Comparison of ENCODE assay signal across 1 cellular context in genomic region chr22:19082793-19083192, GRCh38.
A peak's percentile ranks its signal among the peaks of the same experiment; 100 is the strongest.
TF ChIP-seq lines count a peak whose summit lies in the region.

No MANE protein-coding gene starts in this region.

TF ChIP-seq in K562, 482 proteins besides CTCF, POLR2A, EP300 and RAD21 (continued from another document):
- TF ChIP-seq CHCHD3 (CRISPR knock-in tag; IDR thresholded peaks at IDR 0.05) (0 out of 2 replicates have a peak, but pooled peaks have one; percentile 24), ZNF277 (CRISPR knock-in tag; IDR thresholded peaks at IDR 0.05; ENCODE audit: borderline replicate concordance) (no peak), ZNF263 (CRISPR knock-in tag; IDR thresholded peaks at IDR 0.05; ENCODE audit: borderline replicate concordance) (no peak), USF1 (CRISPR knock-in tag; IDR thresholded peaks at IDR 0.05) (no peak), ZNF232 (CRISPR knock-in tag; IDR thresholded peaks at IDR 0.05) (no peak), SUPT5H (IDR thresholded peaks at IDR 0.05) (no peak), ARID3A (IDR thresholded peaks at IDR 0.05; ENCODE audit: borderline replicate concordance, low read depth, low read length) (no peak), STAG1 (CRISPR knock-in tag; IDR thresholded peaks at IDR 0.05; ENCODE audit: borderline replicate concordance) (peak; percentile 40; the same call in 1 of the 2 replicates), LARP7 (IDR thresholded peaks at IDR 0.05) (0 out of 2 replicates have a peak, but pooled peaks have one; percentile 46), TEAD1 (CRISPR knock-in tag; IDR thresholded peaks at IDR 0.05) (no peak), CBFA2T3 (IDR thresholded peaks at IDR 0.05) (no peak), KLF16 (IDR thresholded peaks at IDR 0.05) (no peak), MED1 (CRISPR knock-in tag; IDR thresholded peaks at IDR 0.05; ENCODE audit: borderline replicate concordance) (peak; percentile 80; the same call in 1 of the 2 replicates), MXI1 (IDR thresholded peaks at IDR 0.05; ENCODE audit: low read depth, low read length) (no peak), EZH2 (IDR thresholded peaks at IDR 0.05; ENCODE audit: borderline replicate concordance, low read depth, low read length) (no peak), THAP7 (CRISPR knock-in tag; IDR thresholded peaks at IDR 0.05) (no peak), ELF1 (tag; IDR thresholded peaks at IDR 0.05) (no peak), MIER1 (IDR thresholded peaks at IDR 0.05; ENCODE audit: low read depth) (no peak), DACH1 (IDR thresholded peaks at IDR 0.05; ENCODE audit: partially characterized antibody) (no peak), MBD2 (IDR thresholded peaks at IDR 0.05; ENCODE audit: borderline replicate concordance, low read depth) (no peak), SMARCC2 (IDR thresholded peaks at IDR 0.05; ENCODE audit: low read depth) (no peak), RBM25 (IDR thresholded peaks at IDR 0.05; ENCODE audit: low read depth, low read length, severe bottlenecking) (no peak), ZC3H4 (CRISPR knock-in tag; IDR thresholded peaks at IDR 0.05; ENCODE audit: borderline replicate concordance) (peak; percentile 83; the same call in 1 of the 2 replicates), TBL1XR1 (IDR thresholded peaks at IDR 0.05; ENCODE audit: low read length in 2 of 2) (no peak), SMAD4 (CRISPR knock-in tag; conservative IDR thresholded peaks at IDR 0.05) (peak; percentile 35; the same call in 1 of the 2 replicates)
